In the genomic region with DNA sequence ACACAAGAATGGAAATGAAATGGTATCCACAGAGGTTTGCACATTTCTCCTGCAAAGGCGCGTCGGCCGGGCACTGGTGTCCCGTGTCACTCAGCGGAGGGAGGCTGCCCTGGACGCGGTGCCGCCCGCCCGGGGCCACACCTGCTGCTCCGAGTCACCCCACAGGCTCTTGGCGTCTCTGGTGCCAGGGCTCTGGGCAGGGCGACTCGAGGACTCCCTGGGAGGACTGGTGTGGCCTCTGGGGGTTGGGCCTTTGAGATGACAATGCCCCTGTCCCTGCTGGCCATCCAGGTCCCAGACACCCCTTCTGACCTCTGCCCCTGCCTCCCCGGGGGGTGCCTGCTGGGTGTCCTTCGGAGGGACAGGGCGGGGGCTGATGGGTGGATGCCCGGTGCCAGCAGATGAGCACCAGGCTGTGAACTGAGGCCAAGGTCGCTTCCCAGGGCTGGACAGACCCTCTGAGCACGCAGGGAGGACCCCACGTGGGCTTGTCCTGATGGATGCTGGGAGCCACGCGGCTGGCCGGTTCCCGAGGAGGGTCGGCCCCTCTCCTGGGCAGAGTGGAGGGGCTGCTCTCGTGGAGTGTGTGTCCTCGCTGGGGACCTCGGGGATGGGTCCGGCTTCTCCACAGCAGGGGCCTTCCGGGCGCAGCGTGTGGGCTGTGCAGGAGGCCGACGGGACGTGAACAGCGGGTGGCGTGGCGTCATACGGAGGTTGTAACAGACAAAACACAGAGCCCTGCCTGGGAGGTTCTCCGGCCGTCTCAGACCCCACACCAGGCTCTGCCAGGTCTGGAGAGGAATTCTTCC, we compare ENCODE assay signal across 2 cellular contexts.
TF ChIP-seq lines count a peak whose summit lies in the region.

No MANE protein-coding gene starts in this region.

TF ChIP-seq in K562, 482 proteins besides CTCF, POLR2A, EP300 and RAD21:
- no peak for TF ChIP-seq SREBF2 (CRISPR knock-in tag; IDR thresholded peaks at IDR 0.05)
- peak; percentile 41; the same call in 1 of the 2 replicates for TF ChIP-seq POLR2G (IDR thresholded peaks at IDR 0.05; ENCODE audit: low read depth, low read length)

TF ChIP-seq in H1, 55 proteins besides CTCF, POLR2A, EP300 and RAD21:
- TF ChIP-seq KDM1A (IDR thresholded peaks at IDR 0.05; ENCODE audit: borderline replicate concordance, low read length) (no peak), SP2 (IDR thresholded peaks at IDR 0.05; ENCODE audit: low read length) (no peak), CTBP2 (IDR thresholded peaks at IDR 0.05; ENCODE audit: borderline replicate concordance, insufficient read depth, insufficient read length, low read length) (no peak), SAP30 (IDR thresholded peaks at IDR 0.05; ENCODE audit: insufficient read depth, insufficient replicate concordance, low read length) (no peak), BRCA1 (IDR thresholded peaks at IDR 0.05; ENCODE audit: low read depth, low read length) (no peak), EGR1 (IDR thresholded peaks at IDR 0.05; ENCODE audit: borderline replicate concordance, low read depth, low read length) (no peak), TCF12 (IDR thresholded peaks at IDR 0.05; ENCODE audit: low read depth, low read length) (no peak), FOSL1 (IDR thresholded peaks at IDR 0.05; ENCODE audit: insufficient read depth, low read depth, low read length) (no peak), SP4 (IDR thresholded peaks at IDR 0.05; ENCODE audit: low read length) (no peak), BACH1 (IDR thresholded peaks at IDR 0.05; ENCODE audit: low read length) (no peak)
- TF ChIP-seq, protein P1, sequence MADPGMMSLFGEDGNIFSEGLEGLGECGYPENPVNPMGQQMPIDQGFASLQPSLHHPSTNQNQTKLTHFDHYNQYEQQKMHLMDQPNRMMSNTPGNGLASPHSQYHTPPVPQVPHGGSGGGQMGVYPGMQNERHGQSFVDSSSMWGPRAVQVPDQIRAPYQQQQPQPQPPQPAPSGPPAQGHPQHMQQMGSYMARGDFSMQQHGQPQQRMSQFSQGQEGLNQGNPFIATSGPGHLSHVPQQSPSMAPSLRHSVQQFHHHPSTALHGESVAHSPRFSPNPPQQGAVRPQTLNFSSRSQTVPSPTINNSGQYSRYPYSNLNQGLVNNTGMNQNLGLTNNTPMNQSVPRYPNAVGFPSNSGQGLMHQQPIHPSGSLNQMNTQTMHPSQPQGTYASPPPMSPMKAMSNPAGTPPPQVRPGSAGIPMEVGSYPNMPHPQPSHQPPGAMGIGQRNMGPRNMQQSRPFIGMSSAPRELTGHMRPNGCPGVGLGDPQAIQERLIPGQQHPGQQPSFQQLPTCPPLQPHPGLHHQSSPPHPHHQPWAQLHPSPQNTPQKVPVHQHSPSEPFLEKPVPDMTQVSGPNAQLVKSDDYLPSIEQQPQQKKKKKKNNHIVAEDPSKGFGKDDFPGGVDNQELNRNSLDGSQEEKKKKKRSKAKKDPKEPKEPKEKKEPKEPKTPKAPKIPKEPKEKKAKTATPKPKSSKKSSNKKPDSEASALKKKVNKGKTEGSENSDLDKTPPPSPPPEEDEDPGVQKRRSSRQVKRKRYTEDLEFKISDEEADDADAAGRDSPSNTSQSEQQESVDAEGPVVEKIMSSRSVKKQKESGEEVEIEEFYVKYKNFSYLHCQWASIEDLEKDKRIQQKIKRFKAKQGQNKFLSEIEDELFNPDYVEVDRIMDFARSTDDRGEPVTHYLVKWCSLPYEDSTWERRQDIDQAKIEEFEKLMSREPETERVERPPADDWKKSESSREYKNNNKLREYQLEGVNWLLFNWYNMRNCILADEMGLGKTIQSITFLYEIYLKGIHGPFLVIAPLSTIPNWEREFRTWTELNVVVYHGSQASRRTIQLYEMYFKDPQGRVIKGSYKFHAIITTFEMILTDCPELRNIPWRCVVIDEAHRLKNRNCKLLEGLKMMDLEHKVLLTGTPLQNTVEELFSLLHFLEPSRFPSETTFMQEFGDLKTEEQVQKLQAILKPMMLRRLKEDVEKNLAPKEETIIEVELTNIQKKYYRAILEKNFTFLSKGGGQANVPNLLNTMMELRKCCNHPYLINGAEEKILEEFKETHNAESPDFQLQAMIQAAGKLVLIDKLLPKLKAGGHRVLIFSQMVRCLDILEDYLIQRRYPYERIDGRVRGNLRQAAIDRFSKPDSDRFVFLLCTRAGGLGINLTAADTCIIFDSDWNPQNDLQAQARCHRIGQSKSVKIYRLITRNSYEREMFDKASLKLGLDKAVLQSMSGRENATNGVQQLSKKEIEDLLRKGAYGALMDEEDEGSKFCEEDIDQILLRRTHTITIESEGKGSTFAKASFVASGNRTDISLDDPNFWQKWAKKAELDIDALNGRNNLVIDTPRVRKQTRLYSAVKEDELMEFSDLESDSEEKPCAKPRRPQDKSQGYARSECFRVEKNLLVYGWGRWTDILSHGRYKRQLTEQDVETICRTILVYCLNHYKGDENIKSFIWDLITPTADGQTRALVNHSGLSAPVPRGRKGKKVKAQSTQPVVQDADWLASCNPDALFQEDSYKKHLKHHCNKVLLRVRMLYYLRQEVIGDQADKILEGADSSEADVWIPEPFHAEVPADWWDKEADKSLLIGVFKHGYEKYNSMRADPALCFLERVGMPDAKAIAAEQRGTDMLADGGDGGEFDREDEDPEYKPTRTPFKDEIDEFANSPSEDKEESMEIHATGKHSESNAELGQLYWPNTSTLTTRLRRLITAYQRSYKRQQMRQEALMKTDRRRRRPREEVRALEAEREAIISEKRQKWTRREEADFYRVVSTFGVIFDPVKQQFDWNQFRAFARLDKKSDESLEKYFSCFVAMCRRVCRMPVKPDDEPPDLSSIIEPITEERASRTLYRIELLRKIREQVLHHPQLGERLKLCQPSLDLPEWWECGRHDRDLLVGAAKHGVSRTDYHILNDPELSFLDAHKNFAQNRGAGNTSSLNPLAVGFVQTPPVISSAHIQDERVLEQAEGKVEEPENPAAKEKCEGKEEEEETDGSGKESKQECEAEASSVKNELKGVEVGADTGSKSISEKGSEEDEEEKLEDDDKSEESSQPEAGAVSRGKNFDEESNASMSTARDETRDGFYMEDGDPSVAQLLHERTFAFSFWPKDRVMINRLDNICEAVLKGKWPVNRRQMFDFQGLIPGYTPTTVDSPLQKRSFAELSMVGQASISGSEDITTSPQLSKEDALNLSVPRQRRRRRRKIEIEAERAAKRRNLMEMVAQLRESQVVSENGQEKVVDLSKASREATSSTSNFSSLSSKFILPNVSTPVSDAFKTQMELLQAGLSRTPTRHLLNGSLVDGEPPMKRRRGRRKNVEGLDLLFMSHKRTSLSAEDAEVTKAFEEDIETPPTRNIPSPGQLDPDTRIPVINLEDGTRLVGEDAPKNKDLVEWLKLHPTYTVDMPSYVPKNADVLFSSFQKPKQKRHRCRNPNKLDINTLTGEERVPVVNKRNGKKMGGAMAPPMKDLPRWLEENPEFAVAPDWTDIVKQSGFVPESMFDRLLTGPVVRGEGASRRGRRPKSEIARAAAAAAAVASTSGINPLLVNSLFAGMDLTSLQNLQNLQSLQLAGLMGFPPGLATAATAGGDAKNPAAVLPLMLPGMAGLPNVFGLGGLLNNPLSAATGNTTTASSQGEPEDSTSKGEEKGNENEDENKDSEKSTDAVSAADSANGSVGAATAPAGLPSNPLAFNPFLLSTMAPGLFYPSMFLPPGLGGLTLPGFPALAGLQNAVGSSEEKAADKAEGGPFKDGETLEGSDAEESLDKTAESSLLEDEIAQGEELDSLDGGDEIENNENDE (IDR thresholded peaks at IDR 0.05; ENCODE audit: insufficient replicate concordance, low read length) = no peak
- TF ChIP-seq, protein P2, sequence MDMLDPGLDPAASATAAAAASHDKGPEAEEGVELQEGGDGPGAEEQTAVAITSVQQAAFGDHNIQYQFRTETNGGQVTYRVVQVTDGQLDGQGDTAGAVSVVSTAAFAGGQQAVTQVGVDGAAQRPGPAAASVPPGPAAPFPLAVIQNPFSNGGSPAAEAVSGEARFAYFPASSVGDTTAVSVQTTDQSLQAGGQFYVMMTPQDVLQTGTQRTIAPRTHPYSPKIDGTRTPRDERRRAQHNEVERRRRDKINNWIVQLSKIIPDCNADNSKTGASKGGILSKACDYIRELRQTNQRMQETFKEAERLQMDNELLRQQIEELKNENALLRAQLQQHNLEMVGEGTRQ (IDR thresholded peaks at IDR 0.05; ENCODE audit: low read length) = no peak
